In the genomic region with DNA sequence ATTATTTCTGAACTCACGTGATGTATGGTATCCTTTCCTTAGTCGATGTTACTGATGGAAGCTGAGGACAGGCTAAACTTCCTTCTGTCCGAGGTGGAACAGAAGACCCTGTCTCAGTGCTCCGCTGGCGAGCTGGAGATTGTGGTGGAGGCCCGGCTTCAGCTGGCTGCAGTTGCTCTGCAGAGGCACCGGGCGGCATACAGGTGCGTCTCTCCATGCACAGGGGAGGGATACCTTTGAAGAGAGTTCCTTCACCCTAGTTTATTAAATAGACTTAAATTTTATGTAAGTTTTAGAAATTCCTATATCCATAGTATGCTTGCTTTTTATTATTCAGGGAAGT, we compare ENCODE assay signal across 8 cellular contexts.
A peak's percentile ranks its signal among the peaks of the same experiment; 100 is the strongest.
DNase-seq lines count a peak whose midpoint lies in the region; ATAC-seq and TF ChIP-seq lines count a peak whose summit lies in the region.

No MANE protein-coding gene starts in this region.

- DNase-seq in DMS79 treated with DMSO at 0.1 percent for 48 hours (lab: John Stamatoyannopoulos, UW), result peak; percentile 74
- DNase-seq in ovary, result no peak
- no peak for DNase-seq in HCEC 1CT
- DNase-seq in NAMALWA (ENCODE audit: low spot score), result no peak

- H3K4me3 ChIP-seq in duodenal mucosa (ENCODE audit: low read depth in 1 of 2, low read length in 2 of 2) (peak overlapping the region; percentile 71 to 74), ovary (peak overlapping the region; percentile 7)

- TF ChIP-seq POLR2A in ovary (IDR thresholded peaks at IDR 0.05), result no peak

- TF ChIP-seq EP300 in ovary (IDR thresholded peaks at IDR 0.05), result no peak

- H3K9me3 ChIP-seq in duodenal mucosa (ENCODE audit: control insufficient read depth in 1 of 2, low read length in 2 of 2) (no peaks in the 10 kb centered on the region), ovary (no peaks in the 10 kb centered on the region)

- H3K27ac ChIP-seq in duodenal mucosa (ENCODE audit: low read depth, low read length), result peak overlapping the region; percentile 27
- peak overlapping the region in 1 of 2 donors; percentile 6 for H3K27ac ChIP-seq in ovary

- intact Hi-C loops in ovary (cut with DNase I), result no loop called here

- peak overlapping the region; percentile 25 to 38 for H3K9ac ChIP-seq in duodenal mucosa (ENCODE audit: low read depth in 1 of 2, low read length in 2 of 2)

- peaks cover 0 to 6% of the 10 kb centered on the region in 2 donors for H3K4me1 ChIP-seq in duodenal mucosa (ENCODE audit: control insufficient read depth in 1 of 2, insufficient read depth in 2 of 2, low read length in 2 of 2)
- peaks cover 3% of the 10 kb centered on the region for H3K4me1 ChIP-seq in ovary (ENCODE audit: insufficient read depth)

- H3K36me3 ChIP-seq in duodenal mucosa (ENCODE audit: control insufficient read depth in 1 of 2, insufficient read depth in 2 of 2, low read length in 2 of 2) (no peaks in the 10 kb centered on the region), ovary (no peaks in the 10 kb centered on the region)

- H3K27me3 ChIP-seq in duodenal mucosa (ENCODE audit: control insufficient read depth in 1 of 2, insufficient read depth in 2 of 2, low read length in 2 of 2) (no peaks in the 10 kb centered on the region), ovary (no peaks in the 10 kb centered on the region)

- no peak for TF ChIP-seq CTCF in ovary (IDR thresholded peaks at IDR 0.05)

- 20 to 67% (median 30%) methylated on average over 9 of the region's 9 CpGs for WGBS in ovary, 3 donors

- ATAC-seq in GM19468 (IDR thresholded peaks at IDR 0.05; ENCODE audit: extremely low read depth, unreplicated experiment), result peak; percentile 68
- peak; percentile 60 for ATAC-seq in HG03460 (IDR thresholded peaks at IDR 0.05; ENCODE audit: unreplicated experiment)
- peak; percentile 73 for ATAC-seq in SK-N-SH treated with all-trans-retinoic acid at 6 μM for 48 hours

TF ChIP-seq in SK-N-SH treated with all-trans-retinoic acid at 6 μM for 48 hours, 23 proteins besides CTCF, POLR2A, EP300 and RAD21:
- TF ChIP-seq ZC3H10 (CRISPR knock-in tag; IDR thresholded peaks at IDR 0.05), result no peak
- TF ChIP-seq GLIS3 (CRISPR knock-in tag; IDR thresholded peaks at IDR 0.05), result no peak
- TF ChIP-seq ZFP3 (CRISPR knock-in tag; IDR thresholded peaks at IDR 0.05), result no peak
- TF ChIP-seq TOX (CRISPR knock-in tag; IDR thresholded peaks at IDR 0.05; ENCODE audit: borderline replicate concordance), result no peak
- TF ChIP-seq PPARA (CRISPR knock-in tag; IDR thresholded peaks at IDR 0.05; ENCODE audit: borderline replicate concordance), result no peak
- TF ChIP-seq ISL1 (CRISPR knock-in tag; IDR thresholded peaks at IDR 0.05), result no peak
- TF ChIP-seq ZNF70 (CRISPR knock-in tag; IDR thresholded peaks at IDR 0.05), result no peak
- TF ChIP-seq, protein P1, sequence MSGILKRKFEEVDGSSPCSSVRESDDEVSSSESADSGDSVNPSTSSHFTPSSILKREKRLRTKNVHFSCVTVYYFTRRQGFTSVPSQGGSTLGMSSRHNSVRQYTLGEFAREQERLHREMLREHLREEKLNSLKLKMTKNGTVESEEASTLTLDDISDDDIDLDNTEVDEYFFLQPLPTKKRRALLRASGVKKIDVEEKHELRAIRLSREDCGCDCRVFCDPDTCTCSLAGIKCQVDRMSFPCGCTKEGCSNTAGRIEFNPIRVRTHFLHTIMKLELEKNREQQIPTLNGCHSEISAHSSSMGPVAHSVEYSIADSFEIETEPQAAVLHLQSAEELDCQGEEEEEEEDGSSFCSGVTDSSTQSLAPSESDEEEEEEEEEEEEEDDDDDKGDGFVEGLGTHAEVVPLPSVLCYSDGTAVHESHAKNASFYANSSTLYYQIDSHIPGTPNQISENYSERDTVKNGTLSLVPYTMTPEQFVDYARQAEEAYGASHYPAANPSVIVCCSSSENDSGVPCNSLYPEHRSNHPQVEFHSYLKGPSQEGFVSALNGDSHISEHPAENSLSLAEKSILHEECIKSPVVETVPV (CRISPR knock-in tag; IDR thresholded peaks at IDR 0.05), result no peak
- TF ChIP-seq RARB (CRISPR knock-in tag; IDR thresholded peaks at IDR 0.05), result no peak
- TF ChIP-seq ARNTL (CRISPR knock-in tag; IDR thresholded peaks at IDR 0.05; ENCODE audit: borderline replicate concordance, low read depth), result no peak
- TF ChIP-seq OSR1 (CRISPR knock-in tag; IDR thresholded peaks at IDR 0.05), result no peak
- no peak for TF ChIP-seq ZNF565 (CRISPR knock-in tag; conservative IDR thresholded peaks at IDR 0.05; ENCODE audit: low read depth)
- no peak for TF ChIP-seq ZFP30 (CRISPR knock-in tag; IDR thresholded peaks at IDR 0.05)
- TF ChIP-seq BACH2 (CRISPR knock-in tag; IDR thresholded peaks at IDR 0.05; ENCODE audit: borderline replicate concordance), result no peak
- no peak for TF ChIP-seq TCF4 (CRISPR knock-in tag; IDR thresholded peaks at IDR 0.05; ENCODE audit: borderline replicate concordance)
- TF ChIP-seq, protein P2, sequence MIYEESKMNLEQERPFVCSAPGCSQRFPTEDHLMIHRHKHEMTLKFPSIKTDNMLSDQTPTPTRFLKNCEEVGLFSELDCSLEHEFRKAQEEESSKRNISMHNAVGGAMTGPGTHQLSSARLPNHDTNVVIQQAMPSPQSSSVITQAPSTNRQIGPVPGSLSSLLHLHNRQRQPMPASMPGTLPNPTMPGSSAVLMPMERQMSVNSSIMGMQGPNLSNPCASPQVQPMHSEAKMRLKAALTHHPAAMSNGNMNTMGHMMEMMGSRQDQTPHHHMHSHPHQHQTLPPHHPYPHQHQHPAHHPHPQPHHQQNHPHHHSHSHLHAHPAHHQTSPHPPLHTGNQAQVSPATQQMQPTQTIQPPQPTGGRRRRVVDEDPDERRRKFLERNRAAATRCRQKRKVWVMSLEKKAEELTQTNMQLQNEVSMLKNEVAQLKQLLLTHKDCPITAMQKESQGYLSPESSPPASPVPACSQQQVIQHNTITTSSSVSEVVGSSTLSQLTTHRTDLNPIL (CRISPR knock-in tag; IDR thresholded peaks at IDR 0.05; ENCODE audit: low read depth), result no peak
- no peak for TF ChIP-seq SNAI2 (CRISPR knock-in tag; IDR thresholded peaks at IDR 0.05)
